Comparison of ENCODE assay signal across 1 cellular context in the genomic region with DNA sequence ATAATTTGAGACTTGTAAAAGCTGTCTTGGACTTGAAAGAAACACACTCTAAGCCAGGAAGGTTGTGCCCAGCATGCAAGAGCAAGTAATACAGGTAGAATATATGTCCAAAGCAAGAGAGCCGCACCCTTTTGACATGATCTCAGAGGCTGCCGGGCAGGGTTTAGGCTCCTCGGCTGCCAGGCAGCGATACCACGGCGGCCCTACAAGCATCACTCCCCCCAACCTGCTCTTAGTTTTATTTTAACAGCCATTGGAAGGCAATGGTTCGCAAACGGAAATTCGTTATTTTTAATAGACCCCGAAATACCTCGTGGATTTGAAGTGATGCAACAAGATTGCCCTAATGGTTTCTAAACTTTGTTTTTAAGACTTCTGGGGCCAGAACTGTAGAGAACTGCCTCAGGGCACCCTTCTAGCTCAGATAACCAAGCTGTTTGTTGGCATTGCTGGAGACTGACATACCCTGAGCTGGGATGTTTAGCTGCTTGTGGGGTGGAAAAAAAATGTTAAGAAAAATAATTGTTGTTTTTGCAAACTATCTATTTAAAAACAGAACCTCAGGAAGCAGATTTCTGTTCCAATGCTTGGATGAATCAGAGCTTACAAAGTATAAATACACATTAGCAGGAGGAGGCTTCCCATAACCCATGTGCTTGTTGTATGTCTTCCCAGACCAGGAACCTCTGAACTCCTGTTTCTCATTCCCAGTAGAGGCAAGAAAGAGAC.
TF ChIP-seq lines count a peak whose summit lies in the region.

No MANE protein-coding gene starts in this region.

TF ChIP-seq in GM23338, 12 proteins besides CTCF, POLR2A, EP300 and RAD21 (continued from another document):
- TF ChIP-seq, protein P1, sequence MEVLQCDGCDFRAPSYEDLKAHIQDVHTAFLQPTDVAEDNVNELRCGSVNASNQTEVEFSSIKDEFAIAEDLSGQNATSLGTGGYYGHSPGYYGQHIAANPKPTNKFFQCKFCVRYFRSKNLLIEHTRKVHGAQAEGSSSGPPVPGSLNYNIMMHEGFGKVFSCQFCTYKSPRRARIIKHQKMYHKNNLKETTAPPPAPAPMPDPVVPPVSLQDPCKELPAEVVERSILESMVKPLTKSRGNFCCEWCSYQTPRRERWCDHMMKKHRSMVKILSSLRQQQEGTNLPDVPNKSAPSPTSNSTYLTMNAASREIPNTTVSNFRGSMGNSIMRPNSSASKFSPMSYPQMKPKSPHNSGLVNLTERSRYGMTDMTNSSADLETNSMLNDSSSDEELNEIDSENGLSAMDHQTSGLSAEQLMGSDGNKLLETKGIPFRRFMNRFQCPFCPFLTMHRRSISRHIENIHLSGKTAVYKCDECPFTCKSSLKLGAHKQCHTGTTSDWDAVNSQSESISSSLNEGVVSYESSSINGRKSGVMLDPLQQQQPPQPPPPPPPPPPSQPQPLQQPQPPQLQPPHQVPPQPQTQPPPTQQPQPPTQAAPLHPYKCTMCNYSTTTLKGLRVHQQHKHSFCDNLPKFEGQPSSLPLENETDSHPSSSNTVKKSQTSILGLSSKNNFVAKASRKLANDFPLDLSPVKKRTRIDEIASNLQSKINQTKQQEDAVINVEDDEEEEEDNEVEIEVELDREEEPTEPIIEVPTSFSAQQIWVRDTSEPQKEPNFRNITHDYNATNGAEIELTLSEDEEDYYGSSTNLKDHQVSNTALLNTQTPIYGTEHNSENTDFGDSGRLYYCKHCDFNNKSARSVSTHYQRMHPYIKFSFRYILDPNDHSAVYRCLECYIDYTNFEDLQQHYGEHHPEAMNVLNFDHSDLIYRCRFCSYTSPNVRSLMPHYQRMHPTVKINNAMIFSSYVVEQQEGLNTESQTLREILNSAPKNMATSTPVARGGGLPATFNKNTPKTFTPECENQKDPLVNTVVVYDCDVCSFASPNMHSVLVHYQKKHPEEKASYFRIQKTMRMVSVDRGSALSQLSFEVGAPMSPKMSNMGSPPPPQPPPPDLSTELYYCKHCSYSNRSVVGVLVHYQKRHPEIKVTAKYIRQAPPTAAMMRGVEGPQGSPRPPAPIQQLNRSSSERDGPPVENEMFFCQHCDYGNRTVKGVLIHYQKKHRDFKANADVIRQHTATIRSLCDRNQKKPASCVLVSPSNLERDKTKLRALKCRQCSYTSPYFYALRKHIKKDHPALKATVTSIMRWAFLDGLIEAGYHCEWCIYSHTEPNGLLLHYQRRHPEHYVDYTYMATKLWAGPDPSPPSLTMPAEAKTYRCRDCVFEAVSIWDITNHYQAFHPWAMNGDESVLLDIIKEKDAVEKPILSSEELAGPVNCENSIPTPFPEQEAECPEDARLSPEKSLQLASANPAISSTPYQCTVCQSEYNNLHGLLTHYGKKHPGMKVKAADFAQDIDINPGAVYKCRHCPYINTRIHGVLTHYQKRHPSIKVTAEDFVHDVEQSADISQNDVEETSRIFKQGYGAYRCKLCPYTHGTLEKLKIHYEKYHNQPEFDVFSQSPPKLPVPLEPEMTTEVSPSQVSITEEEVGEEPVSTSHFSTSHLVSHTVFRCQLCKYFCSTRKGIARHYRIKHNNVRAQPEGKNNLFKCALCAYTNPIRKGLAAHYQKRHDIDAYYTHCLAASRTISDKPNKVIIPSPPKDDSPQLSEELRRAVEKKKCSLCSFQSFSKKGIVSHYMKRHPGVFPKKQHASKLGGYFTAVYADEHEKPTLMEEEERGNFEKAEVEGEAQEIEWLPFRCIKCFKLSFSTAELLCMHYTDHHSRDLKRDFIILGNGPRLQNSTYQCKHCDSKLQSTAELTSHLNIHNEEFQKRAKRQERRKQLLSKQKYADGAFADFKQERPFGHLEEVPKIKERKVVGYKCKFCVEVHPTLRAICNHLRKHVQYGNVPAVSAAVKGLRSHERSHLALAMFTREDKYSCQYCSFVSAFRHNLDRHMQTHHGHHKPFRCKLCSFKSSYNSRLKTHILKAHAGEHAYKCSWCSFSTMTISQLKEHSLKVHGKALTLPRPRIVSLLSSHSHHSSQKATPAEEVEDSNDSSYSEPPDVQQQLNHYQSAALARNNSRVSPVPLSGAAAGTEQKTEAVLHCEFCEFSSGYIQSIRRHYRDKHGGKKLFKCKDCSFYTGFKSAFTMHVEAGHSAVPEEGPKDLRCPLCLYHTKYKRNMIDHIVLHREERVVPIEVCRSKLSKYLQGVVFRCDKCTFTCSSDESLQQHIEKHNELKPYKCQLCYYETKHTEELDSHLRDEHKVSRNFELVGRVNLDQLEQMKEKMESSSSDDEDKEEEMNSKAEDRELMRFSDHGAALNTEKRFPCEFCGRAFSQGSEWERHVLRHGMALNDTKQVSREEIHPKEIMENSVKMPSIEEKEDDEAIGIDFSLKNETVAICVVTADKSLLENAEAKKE (CRISPR knock-in tag; IDR thresholded peaks at IDR 0.05) = no peak
- TF ChIP-seq EZH2 (IDR thresholded peaks at IDR 0.05; ENCODE audit: low read depth, unreplicated experiment) (no peak), NANOG (IDR thresholded peaks at IDR 0.05; ENCODE audit: borderline replicate concordance) (no peak), ZNF114 (CRISPR knock-in tag; IDR thresholded peaks at IDR 0.05) (no peak), ZNF331 (CRISPR knock-in tag; IDR thresholded peaks at IDR 0.05; ENCODE audit: low read depth) (no peak), JUNB (IDR thresholded peaks at IDR 0.05; ENCODE audit: unreplicated experiment) (no peak)
